ENCODE assay signal across 29 cellular contexts in genomic region chr19:17401628-17402027, GRCh38. TPM values are rescaled to one million over a fixed set of nuclear protein-coding genes. Genes with fewer than 3 reads are reported as not detected.
"Had no signal": no experiment of that assay in that cellular context is flagged by ENCODE, and none has a peak within 500 bp of the region (broad histone marks: within the 10 kb centered on the region; RNA-seq: fewer than 3 reads in every experiment).

No MANE protein-coding gene starts in this region.

- H3K36me3 ChIP-seq: SJCRH30 had no signal

- H3K27ac Mint-ChIP-seq: activated B cell treated with CpG ODN at 0.5 μM for 24 hours; activated CD4-positive, alpha-beta T cell treated with anti-CD3 and anti-CD28 coated beads, Interleukin-2, amount 10 ng/mL, durations not matched to agents 24 days and 14 days; activated naive CD4-positive, alpha-beta T cell treated with anti-CD3 and anti-CD28 coated beads, Interleukin-2, amount 10 ng/mL, durations not matched to agents 7 days and 5 days; activated T-helper 17 cell treated with anti-CD3 and anti-CD28 coated beads, Interleukin-2, amount 50 U/mL, for 72 hours; brain; IgD-negative memory B cell; T-helper 1 cell treated with Interleukin-12 subunit alpha and Interleukin-12 subunit beta and Interleukin-4 antibody, amounts not matched to agents 30 μg/mL and 1 μg/mL, for 36 hours had no signal

- ATAC-seq: activated T-helper 17 cell treated with anti-CD3 and anti-CD28 coated beads, Interleukin-2, amount 50 U/mL, for 72 hours; Right ventricle myocardium inferior had no signal

- H3K9me3 ChIP-seq: ascending aorta, SJCRH30 had no signal

- DNase-seq: activated B cell treated with CpG ODN at 0.5 μM for 24 hours; activated CD4-positive, alpha-beta T cell treated with anti-CD3 and anti-CD28 coated beads for 1 hour; activated CD4-positive, alpha-beta T cell treated with anti-CD3 and anti-CD28 coated beads, Interleukin-2, amount 10 ng/mL, durations not matched to agents 24 days and 14 days; activated CD4-positive, alpha-beta T cell treated with anti-CD3 and anti-CD28 coated beads, Interleukin-2, amount 50 U/mL, for 48 hours; activated gamma-delta T cell; activated naive CD4-positive, alpha-beta T cell treated with anti-CD3 and anti-CD28 coated beads, Interleukin-2, amount 10 ng/mL, durations not matched to agents 7 days and 5 days; activated T-cell treated with anti-CD3 and anti-CD28 coated beads for 4 hours; activated T-cell treated with anti-CD3 and anti-CD28 coated beads, Interleukin-2, amount 50 U/mL, for 48 hours; amniotic stem cell; KG1; NCI-H1048; NCI-H1930; NCI-H2171; NCI-H2227 treated with DMSO at 0.1 percent for 48 hours; NCI-H526 treated with DMSO at 0.1 percent for 48 hours; NCI-H82; RPMI8226; SJCRH30; T-helper 9 cell had no signal

- H3K4me3 Mint-ChIP-seq: activated B cell treated with CpG ODN at 0.5 μM for 24 hours; activated CD4-positive, alpha-beta T cell treated with anti-CD3 and anti-CD28 coated beads, Interleukin-2, amount 10 ng/mL, durations not matched to agents 24 days and 14 days; activated naive CD4-positive, alpha-beta T cell treated with anti-CD3 and anti-CD28 coated beads, Interleukin-2, amount 10 ng/mL, durations not matched to agents 7 days and 5 days; activated T-helper 17 cell treated with anti-CD3 and anti-CD28 coated beads, Interleukin-2, amount 50 U/mL, for 72 hours; brain; T-helper 1 cell treated with Interleukin-12 subunit alpha and Interleukin-12 subunit beta and Interleukin-4 antibody, amounts not matched to agents 30 μg/mL and 1 μg/mL, for 36 hours had no signal

- H3K4me3 ChIP-seq: ascending aorta, SJCRH30 had no signal

- H3K36me3 Mint-ChIP-seq: brain, IgD-negative memory B cell had no signal

- H3K27me3 Mint-ChIP-seq: activated B cell treated with CpG ODN at 0.5 μM for 24 hours; activated CD4-positive, alpha-beta T cell treated with anti-CD3 and anti-CD28 coated beads, Interleukin-2, amount 10 ng/mL, durations not matched to agents 24 days and 14 days; activated naive CD4-positive, alpha-beta T cell treated with anti-CD3 and anti-CD28 coated beads, Interleukin-2, amount 10 ng/mL, durations not matched to agents 7 days and 5 days; activated T-helper 17 cell treated with anti-CD3 and anti-CD28 coated beads, Interleukin-2, amount 50 U/mL, for 72 hours; brain; IgD-negative memory B cell had no signal

- H3K27ac ChIP-seq: ascending aorta, SJCRH30 had no signal

- H3K27me3 ChIP-seq: ascending aorta, SJCRH30 had no signal

- H3K9me3 Mint-ChIP-seq: activated B cell treated with CpG ODN at 0.5 μM for 24 hours; activated CD4-positive, alpha-beta T cell treated with anti-CD3 and anti-CD28 coated beads, Interleukin-2, amount 10 ng/mL, durations not matched to agents 24 days and 14 days; activated naive CD4-positive, alpha-beta T cell treated with anti-CD3 and anti-CD28 coated beads, Interleukin-2, amount 10 ng/mL, durations not matched to agents 7 days and 5 days; activated T-helper 17 cell treated with anti-CD3 and anti-CD28 coated beads, Interleukin-2, amount 50 U/mL, for 72 hours; IgD-negative memory B cell; T-helper 1 cell treated with Interleukin-12 subunit alpha and Interleukin-12 subunit beta and Interleukin-4 antibody, amounts not matched to agents 30 μg/mL and 1 μg/mL, for 36 hours had no signal

RNA-seq across cellular contexts. Expression of gene CCDC194, which starts 7.6 kb away (rescaled TPM):
- total RNA-seq: ascending aorta, LHCN-M2, NCI-H460, Right ventricle myocardium inferior, SJCRH30 had no signal
- polyA plus RNA-seq: IgD-negative memory B cell had no signal

RNA-seq across cellular contexts. Expression of gene PLVAP, which starts 24.5 kb away (rescaled TPM):
- total RNA-seq: activated CD4-positive, alpha-beta T cell treated with anti-CD3 and anti-CD28 coated beads, Interleukin-2, amount 10 ng/mL, durations not matched to agents 24 days and 14 days; activated CD8-positive, alpha-beta memory T cell treated with anti-CD3 and anti-CD28 coated beads for 36 hours; LHCN-M2; NCI-H460; SJCRH30 had no signal
- polyA plus RNA-seq: IgD-negative memory B cell had no signal

RNA-seq across cellular contexts. Expression of gene TMEM221, which starts 46.8 kb away (rescaled TPM):
- total RNA-seq: activated B cell treated with CpG ODN at 0.5 μM for 24 hours; activated CD4-positive, alpha-beta T cell treated with anti-CD3 and anti-CD28 coated beads, Interleukin-2, amount 10 ng/mL, durations not matched to agents 24 days and 14 days; activated CD8-positive, alpha-beta memory T cell treated with anti-CD3 and anti-CD28 coated beads for 36 hours; activated T-helper 17 cell treated with anti-CD3 and anti-CD28 coated beads, Interleukin-2, amount 50 U/mL, for 72 hours; ascending aorta; LHCN-M2; OCI-LY7; Right ventricle myocardium inferior had no signal
- polyA plus RNA-seq: IgD-negative memory B cell had no signal
